Comparison of ENCODE assay signal across 19 cellular contexts in the genomic region with DNA sequence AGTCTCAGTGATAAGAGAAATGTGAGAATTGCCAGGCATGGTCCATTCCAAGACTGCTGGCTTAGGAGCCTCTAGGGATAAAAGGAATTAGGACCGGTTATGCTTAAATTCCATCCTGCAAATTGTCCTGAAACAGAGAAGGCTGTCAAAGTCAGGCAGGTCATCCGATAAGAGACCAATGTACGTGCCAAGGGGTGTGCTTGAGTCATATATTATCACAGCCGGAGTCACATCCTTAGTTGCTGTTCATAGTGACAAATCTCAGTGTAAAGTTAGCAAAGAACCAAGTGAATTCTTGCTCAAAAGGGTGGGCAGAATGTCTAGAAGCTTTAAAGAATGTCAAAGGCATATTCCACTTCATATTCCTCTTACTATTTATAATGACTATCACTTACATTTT.
A peak's percentile ranks its signal among the peaks of the same experiment; 100 is the strongest.
DNase-seq lines count a peak whose midpoint lies in the region; ATAC-seq, FAIRE-seq and TF ChIP-seq lines count a peak whose summit lies in the region.
"Had no signal": no experiment of that assay in that cellular context is flagged by ENCODE, and none has a peak within 500 bp of the region (broad histone marks: within the 10 kb centered on the region; RNA-seq: fewer than 3 reads in every experiment).

No MANE protein-coding gene starts in this region.

- intact Hi-C loops in endothelial cell of umbilical vein (cut with micrococcal nuclease): no loop called here
- intact Hi-C loops in prostate gland (cut with DNase I): no loop called here

- H3K79me2 ChIP-seq in SK-N-SH (ENCODE audit: insufficient read depth) (no peaks in the 10 kb centered on the region), endothelial cell of umbilical vein (ENCODE audit: control insufficient read depth, insufficient read depth, low read length) (no peaks in the 10 kb centered on the region)

- H3K9me1 ChIP-seq in endothelial cell of umbilical vein (replicated peaks; ENCODE audit: control insufficient read depth, extremely low read depth, insufficient read depth, low read length): no peaks in the 10 kb centered on the region

- no peaks in the 10 kb centered on the region for H3K9me3 ChIP-seq in SK-N-SH
- H3K9me3 ChIP-seq in endothelial cell of umbilical vein (replicated peaks; ENCODE audit: control insufficient read depth, insufficient read depth, low read length): no peaks in the 10 kb centered on the region
- H3K9me3 ChIP-seq in prostate gland: no peaks in the 10 kb centered on the region

- no peak for TF ChIP-seq POLR2A in endothelial cell of umbilical vein (IDR thresholded peaks at IDR 0.05; ENCODE audit: low read depth, low read length)
- TF ChIP-seq POLR2A in prostate gland (IDR thresholded peaks at IDR 0.05): no peak

- no TSS peak for BruUV-seq in endothelial cell of umbilical vein (replicated peaks; lab: Mats Ljungman, UMichigan)

- POLR2A ChIA-PET in SK-N-SH (lab: Yijun Ruan, JAX) (no interaction called here), endothelial cell of umbilical vein (lab: Charles Lee) (no interaction called here)

- H3K4me3 ChIP-seq in SK-N-SH (ENCODE audit: low read depth in 2 of 2, low read length in 1 of 2) (no peak overlapping the region), endothelial cell of umbilical vein (replicated peaks in 1 of 3; ENCODE audit: insufficient read depth in 1 of 3, low read depth in 1 of 3, low read length in 3 of 3) (no peak overlapping the region), prostate gland (no peak overlapping the region)
- H3K4me3 ChIP-seq: BLaER1 treated with 17β-estradiol and CSF1 and Interleukin-3, amounts not matched to agents 10 nM and 100 nM; GM23338 had no signal

- H2AFZ ChIP-seq in SK-N-SH (ENCODE audit: low read depth): no peak overlapping the region
- no peak overlapping the region for H2AFZ ChIP-seq in endothelial cell of umbilical vein (ENCODE audit: low read depth, low read length)
- H2AFZ ChIP-seq: GM23338 had no signal

- FAIRE-seq in endothelial cell of umbilical vein (lab: Jason Lieb, UNC): peak; percentile 67
- FAIRE-seq: G401.6, GM12891, GM19239, H54 had no signal

- TF ChIP-seq EP300 in SK-N-SH (IDR thresholded peaks at IDR 0.05; ENCODE audit: borderline replicate concordance in 1 of 2, low read depth in 1 of 2, low read length in 1 of 2): no peak

- CTCF ChIA-PET in SK-N-SH (lab: Yijun Ruan, JAX) (no interaction called here), endothelial cell of umbilical vein (lab: Charles Lee) (no interaction called here)

- no peaks in the 10 kb centered on the region for H3K9me2 ChIP-seq in SK-N-SH

- H3K4me1 ChIP-seq in SK-N-SH (ENCODE audit: control insufficient read depth in 1 of 2, insufficient read depth in 2 of 2, low read depth in 1 of 2, low read length in 1 of 2) (no peaks in the 10 kb centered on the region), endothelial cell of umbilical vein (ENCODE audit: control insufficient read depth, extremely low read depth, insufficient read depth, low read length) (peaks cover 12% of the 10 kb centered on the region), prostate gland (replicated peaks) (no peaks in the 10 kb centered on the region)

- no peak for TF ChIP-seq RAD21 in SK-N-SH (IDR thresholded peaks at IDR 0.05; ENCODE audit: low read length)

- no peaks in the 10 kb centered on the region for H3F3A ChIP-seq in SK-N-SH (replicated peaks; ENCODE audit: insufficient read depth)

- ATAC-seq in SK-N-SH treated with all-trans-retinoic acid at 6 μM for 48 hours: no peak
- ATAC-seq: CD8-positive, alpha-beta T cell; GM23338 had no signal

- no peak overlapping the region for H3K27ac ChIP-seq in SK-N-SH (ENCODE audit: low read depth in 2 of 2, low read length in 1 of 2)
- H3K27ac ChIP-seq in endothelial cell of umbilical vein (ENCODE audit: insufficient read depth, low read depth, low read length): peak overlapping the region; percentile 27
- H3K27ac ChIP-seq in prostate gland: no peak overlapping the region
- H3K27ac ChIP-seq: 22Rv1; BLaER1 treated with 17β-estradiol and CSF1 and Interleukin-3, amounts not matched to agents 10 nM and 100 nM; HL-60 had no signal

- H4K20me1 ChIP-seq in SK-N-SH (ENCODE audit: insufficient read depth): no peaks in the 10 kb centered on the region
- H4K20me1 ChIP-seq in endothelial cell of umbilical vein (replicated peaks; ENCODE audit: control insufficient read depth, extremely low read depth, insufficient read depth, low read length): no peaks in the 10 kb centered on the region
- H4K20me1 ChIP-seq: BLaER1 treated with 17β-estradiol and CSF1 and Interleukin-3, amounts not matched to agents 10 nM and 100 nM had no signal

- H3K9ac ChIP-seq in SK-N-SH: no peak overlapping the region
- no peak overlapping the region for H3K9ac ChIP-seq in endothelial cell of umbilical vein (replicated peaks; ENCODE audit: extremely low read depth, insufficient read depth, low read length)
- H3K9ac ChIP-seq: BLaER1 treated with 17β-estradiol and CSF1 and Interleukin-3, amounts not matched to agents 10 nM and 100 nM had no signal

- 19% methylated on average over 4 of the region's 4 CpGs for WGBS in SK-N-SH (ENCODE audit: low lambda C conversion rate)
- 73% methylated on average over 4 of the region's 4 CpGs for WGBS in prostate gland

- dilution Hi-C loops in endothelial cell of umbilical vein (cut with MboI; ENCODE audit: extremely low pct_ligation_motif_present, low sequenced_read_pairs): no loop called here

- no peak overlapping the region for H3K4me2 ChIP-seq in SK-N-SH
- no peak overlapping the region for H3K4me2 ChIP-seq in endothelial cell of umbilical vein (ENCODE audit: insufficient read depth, low read length)
- H3K4me2 ChIP-seq: BLaER1 treated with 17β-estradiol and CSF1 and Interleukin-3, amounts not matched to agents 10 nM and 100 nM; GM23338 had no signal

- no peaks in the 10 kb centered on the region for H3K27me3 ChIP-seq in SK-N-SH (ENCODE audit: insufficient read depth)
- H3K27me3 ChIP-seq in endothelial cell of umbilical vein (ENCODE audit: control insufficient read depth in 2 of 2, insufficient read depth in 2 of 2, low read length in 2 of 2): no peaks in the 10 kb centered on the region
- no peaks in the 10 kb centered on the region for H3K27me3 ChIP-seq in prostate gland (replicated peaks; ENCODE audit: insufficient read depth)
- H3K27me3 ChIP-seq: BLaER1 treated with 17β-estradiol and CSF1 and Interleukin-3, amounts not matched to agents 10 nM and 100 nM had no signal

- DNase-seq in SK-N-SH: no peak
- peak; percentile 13 for DNase-seq in SK-N-DZ (ENCODE audit: low spot score)
- peak; percentile 65 for DNase-seq in endothelial cell of umbilical vein (ENCODE audit: low read depth, low spot score)
- no peak for DNase-seq in prostate gland (ENCODE audit: low spot score)
- DNase-seq in T1000 (lab: John Stamatoyannopoulos, UW): no peak
- DNase-seq in activated CD4-positive, alpha-beta T cell treated with anti-CD3 and anti-CD28 coated beads, Interleukin-2, amount 50 U/mL, for 48 hours: no peak
- DNase-seq: Calu3; CD8-positive, alpha-beta T cell; DND-41; HCEC 1CT had no signal

- no peak for TF ChIP-seq CTCF in SK-N-SH (IDR thresholded peaks at IDR 0.05)
- no peak for TF ChIP-seq CTCF in endothelial cell of umbilical vein (IDR thresholded peaks at IDR 0.05; ENCODE audit: extremely low read depth in 1 of 2, insufficient read depth in 1 of 2, low read depth in 1 of 2, low read length in 2 of 2)
- no peak for TF ChIP-seq CTCF in prostate gland (IDR thresholded peaks at IDR 0.05)

- no peaks in the 10 kb centered on the region for H3K36me3 ChIP-seq in SK-N-SH (replicated peaks in 1 of 2; ENCODE audit: control insufficient read depth in 1 of 2, insufficient read depth in 2 of 2, low read length in 1 of 2)
- H3K36me3 ChIP-seq in endothelial cell of umbilical vein (ENCODE audit: control insufficient read depth in 2 of 2, extremely low read depth in 1 of 2, insufficient read depth in 2 of 2, low read length in 2 of 2): no peaks in the 10 kb centered on the region
- no peaks in the 10 kb centered on the region for H3K36me3 ChIP-seq in prostate gland
- H3K36me3 ChIP-seq: BLaER1 treated with 17β-estradiol and CSF1 and Interleukin-3, amounts not matched to agents 10 nM and 100 nM had no signal

TF ChIP-seq in SK-N-SH treated with all-trans-retinoic acid at 6 μM for 48 hours, 23 proteins besides CTCF, POLR2A, EP300 and RAD21:
- TF ChIP-seq ISL1 (CRISPR knock-in tag; IDR thresholded peaks at IDR 0.05): peak; percentile 38; the same call in 1 of the 2 replicates
- no peak for TF ChIP-seq SNAI2 (CRISPR knock-in tag; IDR thresholded peaks at IDR 0.05)

TF ChIP-seq in SK-N-SH, 30 proteins besides CTCF, POLR2A, EP300 and RAD21 (continues in another document):
- TF ChIP-seq RFX5 (IDR thresholded peaks at IDR 0.05; ENCODE audit: low read length) (no peak), USF1 (IDR thresholded peaks at IDR 0.05; ENCODE audit: borderline replicate concordance, low read depth) (no peak), ELF1 (IDR thresholded peaks at IDR 0.05) (no peak), MXI1 (IDR thresholded peaks at IDR 0.05; ENCODE audit: low read depth, low read length) (no peak), FOXM1 (IDR thresholded peaks at IDR 0.05; ENCODE audit: low read depth) (no peak)

TF ChIP-seq in endothelial cell of umbilical vein, 7 proteins besides CTCF, POLR2A, EP300 and RAD21:
- TF ChIP-seq GATA2 (IDR thresholded peaks at IDR 0.05; ENCODE audit: insufficient read depth, insufficient read length, low read depth, low read length): peak; percentile 88
- no peak for TF ChIP-seq MYC (IDR thresholded peaks at IDR 0.05; ENCODE audit: low read depth, low read length)
- TF ChIP-seq JUN (IDR thresholded peaks at IDR 0.05; ENCODE audit: borderline replicate concordance, insufficient read depth, insufficient read length, low read depth): peak; percentile 41
- TF ChIP-seq FOS (IDR thresholded peaks at IDR 0.05; ENCODE audit: borderline replicate concordance, insufficient read depth, low read length): peak; percentile 65
- TF ChIP-seq EZH2 (IDR thresholded peaks at IDR 0.05; ENCODE audit: borderline replicate concordance, low read depth, low read length, severe bottlenecking): no peak
- peak; percentile 49 for TF ChIP-seq POLR2AphosphoS5 (IDR thresholded peaks at IDR 0.05; ENCODE audit: insufficient read depth, low read depth, low read length)

Comparison
In these comparisons a context has a peak if more than half of its experiments do, and no peak if none do; other contexts are left out.
1. DNase-seq: peak in SK-N-DZ (single experiment) and endothelial cell of umbilical vein (single experiment); none in SK-N-SH (single experiment), prostate gland (single experiment), T1000 (single experiment) and activated CD4-positive, alpha-beta T cell treated with anti-CD3 and anti-CD28 coated beads, Interleukin-2, amount 50 U/mL, for 48 hours (0 of 2).